30 cellular contexts compared by ENCODE assay signal in genomic region chr9:110710420-110710819, GRCh38. TPM values are rescaled to one million over a fixed set of nuclear protein-coding genes. Genes with fewer than 3 reads are reported as not detected.
A peak's percentile ranks its signal among the peaks of the same experiment; 100 is the strongest.
DNase-seq lines count a peak whose midpoint lies in the region; ATAC-seq, FAIRE-seq and TF ChIP-seq lines count a peak whose summit lies in the region.
"Had no signal": no experiment of that assay in that cellular context is flagged by ENCODE, and none has a peak within 500 bp of the region (broad histone marks: within the 10 kb centered on the region; RNA-seq: fewer than 3 reads in every experiment).

No MANE protein-coding gene starts in this region.

- peak; percentile 66 for FAIRE-seq in astrocyte (lab: Jason Lieb, UNC)
- FAIRE-seq: A204.1, GM12878, H1 had no signal

- no peak overlapping the region for H3K23ac ChIP-seq in IMR-90 (ENCODE audit: low read depth, low read length)

- TF ChIP-seq CTCF in IMR-90 (conservative IDR thresholded peaks at IDR 0.05; ENCODE audit: low read depth, low read length), result no peak
- TF ChIP-seq CTCF in astrocyte (IDR thresholded peaks at IDR 0.05; ENCODE audit: insufficient read depth, low read depth, low read length), result no peak

- H2AFZ ChIP-seq in IMR-90 (replicated peaks; ENCODE audit: low read length, poor library complexity) (no peak overlapping the region), astrocyte (ENCODE audit: low read depth, low read length) (no peak overlapping the region)

- no peaks in the 10 kb centered on the region for H3K36me3 Mint-ChIP-seq in astrocyte (ENCODE audit: low read depth, unreplicated experiment)
- H3K36me3 Mint-ChIP-seq: CD4-positive, CD25-positive, alpha-beta regulatory T cell; IgD-negative memory B cell had no signal

- H3K9me3 Mint-ChIP-seq in astrocyte (ENCODE audit: unreplicated experiment), result no peaks in the 10 kb centered on the region

- no peaks in the 10 kb centered on the region for H3K27me3 ChIP-seq in IMR-90 (ENCODE audit: control insufficient read depth, insufficient read depth, low read length)
- H3K27me3 ChIP-seq in astrocyte (ENCODE audit: insufficient read depth, low read length), result no peaks in the 10 kb centered on the region
- H3K27me3 ChIP-seq: BLaER1 had no signal

- intact Hi-C loops in IMR-90 (cut with micrococcal nuclease) (no loop called here), sciatic nerve (cut with DNase I) (no loop called here)

- no peak overlapping the region; the same call in 1 of the 2 replicates for H4K91ac ChIP-seq in IMR-90 (ENCODE audit: insufficient read depth, low read depth, low read length)

- H3K9ac ChIP-seq in IMR-90 (ENCODE audit: low read depth, low read length) (no peak overlapping the region), astrocyte (ENCODE audit: low read length) (no peak overlapping the region)
- H3K9ac ChIP-seq: BLaER1, KMS-11 had no signal

- no peaks in the 10 kb centered on the region for H3K79me2 ChIP-seq in astrocyte (ENCODE audit: insufficient read depth, low read length)

- H3K4me1 Mint-ChIP-seq in astrocyte (ENCODE audit: low read depth, unreplicated experiment), result no peaks in the 10 kb centered on the region
- H3K4me1 Mint-ChIP-seq: CD4-positive, CD25-positive, alpha-beta regulatory T cell; IgD-negative memory B cell had no signal

- H3K4ac ChIP-seq in IMR-90 (ENCODE audit: low read depth, low read length), result no peak overlapping the region

- H3K9me3 ChIP-seq in IMR-90 (ENCODE audit: control insufficient read depth, insufficient read depth, low read length), result no peaks in the 10 kb centered on the region
- no peaks in the 10 kb centered on the region for H3K9me3 ChIP-seq in astrocyte (ENCODE audit: insufficient read depth, low read depth, low read length)
- H3K9me3 ChIP-seq: BLaER1 had no signal

- TF ChIP-seq RAD21 in IMR-90 (IDR thresholded peaks at IDR 0.05; ENCODE audit: low read length), result no peak

- no TSS peak for BruUV-seq in IMR-90 (replicated peaks; lab: Mats Ljungman, UMichigan)

- H2AK5ac ChIP-seq in IMR-90 (ENCODE audit: low read depth, low read length), result no peak overlapping the region

- H3K79me1 ChIP-seq in IMR-90 (ENCODE audit: low read depth in 1 of 2, low read length in 2 of 2), result no peaks in the 10 kb centered on the region

- H3K4me3 Mint-ChIP-seq in astrocyte (ENCODE audit: unreplicated experiment), result no peak overlapping the region
- H3K4me3 Mint-ChIP-seq: CD4-positive, CD25-positive, alpha-beta regulatory T cell; IgD-negative memory B cell had no signal

- no peak overlapping the region for H4K8ac ChIP-seq in IMR-90 (ENCODE audit: low read depth in 2 of 2, low read length in 2 of 2)

- H3K56ac ChIP-seq in IMR-90 (ENCODE audit: extremely low read depth, insufficient read depth, low read length), result no peak overlapping the region

- no peak overlapping the region; the same call in 1 of the 2 replicates for H2BK120ac ChIP-seq in IMR-90 (ENCODE audit: low read depth, low read length)

- H2BK5ac ChIP-seq in IMR-90 (ENCODE audit: low read depth, low read length, poor library complexity, severe bottlenecking), result no peak overlapping the region

- H2BK15ac ChIP-seq in IMR-90 (ENCODE audit: low read depth, low read length), result no peak overlapping the region

- DNase-seq in DMS153 (lab: John Stamatoyannopoulos, UW), result peak; percentile 15
- no peak for DNase-seq in IMR-90
- DNase-seq in NCI-H2196 (lab: John Stamatoyannopoulos, UW; ENCODE audit: unreplicated experiment), result peak; percentile 19
- DNase-seq in astrocyte (ENCODE audit: low read depth), result no peak
- DNase-seq in sciatic nerve (ENCODE audit: low spot score), result no peak
- DNase-seq in activated CD4-positive, alpha-beta T cell treated with anti-CD3 and anti-CD28 coated beads, Interleukin-2, amount 50 U/mL, for 4 hours, result no peak
- DNase-seq: CD4-positive, CD25-positive, alpha-beta regulatory T cell; DMS79; EL; GDM1; NCI-H1105 treated with DMSO at 0.1 percent for 48 hours; NCI-H146; NCI-H2081 treated with DMSO at 0.1 percent for 48 hours; NCI-H2227 treated with DMSO at 0.1 percent for 48 hours; NCI-H524 treated with DMSO at 0.1 percent for 48 hours; NCI-H82; SHP77; T-helper 1 cell had no signal

- no peaks in the 10 kb centered on the region for H3K27me3 Mint-ChIP-seq in astrocyte (ENCODE audit: low read depth, unreplicated experiment)
- H3K27me3 Mint-ChIP-seq: CD4-positive, CD25-positive, alpha-beta regulatory T cell; IgD-negative memory B cell had no signal

- H2BK20ac ChIP-seq in IMR-90 (ENCODE audit: low read depth, low read length), result peak overlapping the region; percentile 56; the same call in 1 of the 2 replicates

- H3K4me2 ChIP-seq in IMR-90 (ENCODE audit: low read depth, low read length), result no peak overlapping the region
- H3K4me2 ChIP-seq in astrocyte (ENCODE audit: low read length), result no peak overlapping the region
- H3K4me2 ChIP-seq: BLaER1, KMS-11 had no signal

- 0 out of 2 replicates have a peak overlapping the region, but pooled peaks have one; percentile 58 for H3K14ac ChIP-seq in IMR-90 (replicated peaks; ENCODE audit: low read depth, low read length)

- POLR2A ChIA-PET in IMR-90 (lab: Charles Lee; ENCODE audit: unreplicated experiment), result no interaction called here

- ATAC-seq in IMR-90 (ENCODE audit: low read depth), result no peak
- no peak for ATAC-seq in SK-N-SH treated with all-trans-retinoic acid at 6 μM for 48 hours
- no peak for ATAC-seq in sciatic nerve
- ATAC-seq: GM12878, HCT116, Panc1 had no signal

- H3K4me3 ChIP-seq in IMR-90 (ENCODE audit: insufficient read depth, low read depth, low read length) (no peak overlapping the region), astrocyte (ENCODE audit: insufficient read depth, low read depth, low read length) (no peak overlapping the region)
- H3K4me3 ChIP-seq: BLaER1, GM12878 had no signal

- no peak overlapping the region for H4K5ac ChIP-seq in IMR-90 (ENCODE audit: low read depth, low read length)

- H4K20me1 ChIP-seq in IMR-90 (ENCODE audit: insufficient read depth, low read length) (no peaks in the 10 kb centered on the region), astrocyte (ENCODE audit: insufficient read depth, low read length) (no peaks in the 10 kb centered on the region)
- H4K20me1 ChIP-seq: BLaER1 had no signal

- no peak for TF ChIP-seq POLR2A in IMR-90 (IDR thresholded peaks at IDR 0.05; ENCODE audit: low read depth, low read length)

- H3K18ac ChIP-seq in IMR-90 (ENCODE audit: low read depth, low read length), result no peak overlapping the region

- no CpG with 5 or more reads among the region's 3 CpGs for WGBS in IMR-90 (ENCODE audit: extremely low coverage in 2 of 2, insufficient read length in 1 of 2), 2 experiments

- dilution Hi-C loops in IMR-90 (cut with HindIII; ENCODE audit: low sequenced_read_pairs, unreplicated experiment), result loop anchor here (25.0 kb wide), 1 partner anchor 102 kb away; no protein-coding TSS in a partner anchor

- H3K9me1 ChIP-seq in IMR-90 (ENCODE audit: insufficient read depth, low read length), result no peaks in the 10 kb centered on the region

- CTCF ChIA-PET in IMR-90 (lab: Yijun Ruan, JAX), result no interaction called here

- H3K36me3 ChIP-seq in IMR-90 (ENCODE audit: control insufficient read depth, insufficient read depth, low read length) (no peaks in the 10 kb centered on the region), astrocyte (ENCODE audit: insufficient read depth, low read length) (no peaks in the 10 kb centered on the region)
- H3K36me3 ChIP-seq: BLaER1 had no signal

- H3K4me1 ChIP-seq in IMR-90 (ENCODE audit: control insufficient read depth, insufficient read depth, low read length) (peaks cover 12% of the 10 kb centered on the region), astrocyte (ENCODE audit: insufficient read depth, low read length) (no peaks in the 10 kb centered on the region)
- H3K4me1 ChIP-seq: BLaER1 had no signal

- in situ Hi-C loops in IMR-90 (cut with MboI; ENCODE audit: low sequenced_read_pairs), result no loop called here

- H2AK9ac ChIP-seq in IMR-90 (replicated peaks; ENCODE audit: low read depth, low read length, poor library complexity), result no peak overlapping the region

- no peak overlapping the region for H3K27ac ChIP-seq in IMR-90 (ENCODE audit: insufficient read depth, low read length)
- no peak overlapping the region for H3K27ac ChIP-seq in astrocyte (ENCODE audit: low read depth, low read length)
- H3K27ac ChIP-seq: BLaER1, KMS-11, RWPE1 had no signal

- H3K27ac Mint-ChIP-seq in astrocyte (ENCODE audit: unreplicated experiment), result no peak overlapping the region
- H3K27ac Mint-ChIP-seq: CD4-positive, CD25-positive, alpha-beta regulatory T cell; IgD-negative memory B cell had no signal

TF ChIP-seq in IMR-90, 13 proteins besides CTCF, POLR2A, EP300 and RAD21:
- TF ChIP-seq MAFK (IDR thresholded peaks at IDR 0.05; ENCODE audit: low read depth, low read length), result no peak
- no peak for TF ChIP-seq USF2 (IDR thresholded peaks at IDR 0.05; ENCODE audit: low read depth, low read length)
- TF ChIP-seq RCOR1 (IDR thresholded peaks at IDR 0.05; ENCODE audit: insufficient replicate concordance, low read length), result no peak
- no peak for TF ChIP-seq SMC3 (IDR thresholded peaks at IDR 0.05; ENCODE audit: low read depth, low read length)
- no peak for TF ChIP-seq CEBPB (IDR thresholded peaks at IDR 0.05; ENCODE audit: low read depth, low read length)

TF ChIP-seq in SK-N-SH treated with all-trans-retinoic acid at 6 μM for 48 hours, 23 proteins besides CTCF, POLR2A, EP300 and RAD21:
- TF ChIP-seq ISL1 (CRISPR knock-in tag; IDR thresholded peaks at IDR 0.05), result no peak
- TF ChIP-seq TOX (CRISPR knock-in tag; IDR thresholded peaks at IDR 0.05; ENCODE audit: borderline replicate concordance), result no peak
- TF ChIP-seq ESRRG (CRISPR knock-in tag; IDR thresholded peaks at IDR 0.05), result no peak
- TF ChIP-seq ZFP3 (CRISPR knock-in tag; IDR thresholded peaks at IDR 0.05), result no peak
- no peak for TF ChIP-seq ZNF565 (CRISPR knock-in tag; conservative IDR thresholded peaks at IDR 0.05; ENCODE audit: low read depth)
- no peak for TF ChIP-seq ZC3H10 (CRISPR knock-in tag; IDR thresholded peaks at IDR 0.05)
- no peak for TF ChIP-seq BACH2 (CRISPR knock-in tag; IDR thresholded peaks at IDR 0.05; ENCODE audit: borderline replicate concordance)

RNA-seq across cellular contexts. Expression of gene MUSK, which starts 41.8 kb away (rescaled TPM):
- under 0.01 and 0.18 TPM in 2 replicates for total RNA-seq in IMR-90 (2012; rRNA removed)
- 0.07 and 0.19 TPM in 2 replicates for polyA plus RNA-seq in IMR-90 (2012; rRNA removed)
- 0.02 TPM in 1 of 2 replicates, not detected in the other for polyA plus RNA-seq in IMR-90 (2012; cell fraction: cytosol; rRNA removed)
- polyA plus RNA-seq in IMR-90 (2012; cell fraction: nucleus; rRNA removed; ENCODE audit: low replicate concordance), result 0.04 and 0.08 TPM in 2 replicates
- total RNA-seq in astrocyte, result not detected in 2 replicates
- 0.62 TPM for total RNA-seq in sciatic nerve
- total RNA-seq: CD4-positive, CD25-positive, alpha-beta regulatory T cell; H1; OCI-LY7; SK-MEL-5 had no signal
- polyA plus RNA-seq: CD4-positive, CD25-positive, alpha-beta regulatory T cell; H1; IgD-negative memory B cell had no signal

Comparison
In these comparisons a context has a peak if more than half of its experiments do, and no peak if none do; other contexts are left out.
1. DNase-seq: peak in DMS153 (single experiment) and NCI-H2196 (single experiment); none in IMR-90 (single experiment), astrocyte (single experiment), sciatic nerve (single experiment) and activated CD4-positive, alpha-beta T cell treated with anti-CD3 and anti-CD28 coated beads, Interleukin-2, amount 50 U/mL, for 4 hours (0 of 2).